21 cellular contexts compared by ENCODE assay signal in the genomic region with DNA sequence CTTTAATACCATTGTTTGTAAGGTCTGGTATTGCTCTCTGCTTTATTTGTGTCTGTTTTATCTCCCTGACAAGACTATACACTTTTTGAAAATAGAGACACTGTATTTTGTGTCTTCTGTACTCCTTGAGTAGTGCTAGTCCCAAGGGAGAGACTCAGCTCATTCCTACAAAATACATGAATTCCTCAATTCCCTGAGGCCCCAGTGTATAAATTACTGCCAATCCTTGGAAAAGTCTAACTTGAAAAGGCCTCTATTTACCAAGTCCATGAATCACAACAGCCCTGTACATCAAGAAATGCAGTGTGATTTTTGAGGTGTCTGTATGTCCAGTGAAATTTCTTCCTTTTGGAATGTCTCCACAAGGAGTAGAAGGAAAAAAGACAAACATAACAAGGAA.
"Had no signal": no experiment of that assay in that cellular context is flagged by ENCODE, and none has a peak within 500 bp of the region (broad histone marks: within the 10 kb centered on the region; RNA-seq: fewer than 3 reads in every experiment).

No MANE protein-coding gene starts in this region.

- H3K27ac ChIP-seq: colonic mucosa, esophagus squamous epithelium, neutrophil, right atrium auricular region, SJCRH30, transverse colon had no signal

- H3K4me3 Mint-ChIP-seq: activated naive CD4-positive, alpha-beta T cell treated with anti-CD3 and anti-CD28 coated beads for 36 hours; activated T-helper 17 cell treated with anti-CD3 and anti-CD28 coated beads, Interleukin-2, amount 50 U/mL, for 72 hours; memory B cell; naive thymus-derived CD8-positive, alpha-beta T cell; T-helper 2 cell treated with Interferon-gamma antibody and Interleukin-4, amounts not matched to agents 5 μg/mL and 100 μg/mL, for 36 hours had no signal

- H3K9me3 ChIP-seq: colonic mucosa, esophagus squamous epithelium, mucosa of descending colon, neutrophil, right atrium auricular region, SJCRH30, transverse colon had no signal

- H3K4me1 Mint-ChIP-seq: activated T-helper 17 cell treated with anti-CD3 and anti-CD28 coated beads, Interleukin-2, amount 50 U/mL, for 72 hours; naive thymus-derived CD8-positive, alpha-beta T cell had no signal

- ATAC-seq: activated CD4-positive, CD25-positive, alpha-beta regulatory T cell treated with anti-CD3 and anti-CD28 coated beads, Interleukin-2, amount 50 U/mL, for 24 hours; activated T-helper 17 cell treated with anti-CD3 and anti-CD28 coated beads, Interleukin-2, amount 50 U/mL, for 72 hours; left ventricle myocardium superior; mucosa of descending colon; naive thymus-derived CD8-positive, alpha-beta T cell had no signal

- H3K36me3 Mint-ChIP-seq: memory B cell; naive thymus-derived CD8-positive, alpha-beta T cell had no signal

- H3K27ac Mint-ChIP-seq: activated naive CD4-positive, alpha-beta T cell treated with anti-CD3 and anti-CD28 coated beads for 36 hours; activated T-helper 17 cell treated with anti-CD3 and anti-CD28 coated beads, Interleukin-2, amount 50 U/mL, for 72 hours; memory B cell; naive thymus-derived CD8-positive, alpha-beta T cell; T-helper 2 cell treated with Interferon-gamma antibody and Interleukin-4, amounts not matched to agents 5 μg/mL and 100 μg/mL, for 36 hours had no signal

- H3K36me3 ChIP-seq: colonic mucosa, esophagus squamous epithelium, neutrophil, right atrium auricular region, SJCRH30, transverse colon had no signal

- H3K27me3 ChIP-seq: colonic mucosa, esophagus squamous epithelium, neutrophil, right atrium auricular region, SJCRH30, transverse colon had no signal

- H3K9me3 Mint-ChIP-seq: activated naive CD4-positive, alpha-beta T cell treated with anti-CD3 and anti-CD28 coated beads for 36 hours; activated T-helper 17 cell treated with anti-CD3 and anti-CD28 coated beads, Interleukin-2, amount 50 U/mL, for 72 hours; memory B cell; naive thymus-derived CD8-positive, alpha-beta T cell; T-helper 2 cell treated with Interferon-gamma antibody and Interleukin-4, amounts not matched to agents 5 μg/mL and 100 μg/mL, for 36 hours had no signal

- DNase-seq: activated CD4-positive, alpha-beta T cell treated with anti-CD3 and anti-CD28 coated beads, Interleukin-2, amount 50 U/mL, for 4 hours; activated naive CD4-positive, alpha-beta T cell treated with anti-CD3 and anti-CD28 coated beads for 36 hours; colonic mucosa; esophagus squamous epithelium; hippocampal formation; left ventricle myocardium superior; mucosa of descending colon; naive thymus-derived CD8-positive, alpha-beta T cell; posterior cingulate gyrus; SJCRH30; small intestine; stimulated activated CD4-positive, alpha-beta T cell treated with anti-CD3 and anti-CD28 coated beads, Interleukin-4, amount 100 ng/mL, for 24 hours; stimulated activated naive CD4-positive, alpha-beta T cell; SW 1271; transverse colon had no signal

- H3K4me1 ChIP-seq: right atrium auricular region, SJCRH30 had no signal

- H3K4me3 ChIP-seq: colonic mucosa, esophagus squamous epithelium, mucosa of descending colon, right atrium auricular region, SJCRH30, transverse colon had no signal
